ENCODE assay signal across 1 cellular context in genomic region chr2:11363868-11364564, GRCh38.
A peak's percentile ranks its signal among the peaks of the same experiment; 100 is the strongest.
TF ChIP-seq lines count a peak whose summit lies in the region.

No MANE protein-coding gene starts in this region.

TF ChIP-seq in HepG2, 621 proteins besides CTCF, POLR2A, EP300 and RAD21 (continued from another document):
- TF ChIP-seq NR2F6 (IDR thresholded peaks at IDR 0.05), result no peak
- TF ChIP-seq NR2F6 (CRISPR knock-in tag; IDR thresholded peaks at IDR 0.05), result peak; percentile 22; the same call in 1 of the 2 replicates
- TF ChIP-seq SAP130 (CRISPR knock-in tag; IDR thresholded peaks at IDR 0.05; ENCODE audit: low read depth), result peak; percentile 64
- TF ChIP-seq, protein P1, sequence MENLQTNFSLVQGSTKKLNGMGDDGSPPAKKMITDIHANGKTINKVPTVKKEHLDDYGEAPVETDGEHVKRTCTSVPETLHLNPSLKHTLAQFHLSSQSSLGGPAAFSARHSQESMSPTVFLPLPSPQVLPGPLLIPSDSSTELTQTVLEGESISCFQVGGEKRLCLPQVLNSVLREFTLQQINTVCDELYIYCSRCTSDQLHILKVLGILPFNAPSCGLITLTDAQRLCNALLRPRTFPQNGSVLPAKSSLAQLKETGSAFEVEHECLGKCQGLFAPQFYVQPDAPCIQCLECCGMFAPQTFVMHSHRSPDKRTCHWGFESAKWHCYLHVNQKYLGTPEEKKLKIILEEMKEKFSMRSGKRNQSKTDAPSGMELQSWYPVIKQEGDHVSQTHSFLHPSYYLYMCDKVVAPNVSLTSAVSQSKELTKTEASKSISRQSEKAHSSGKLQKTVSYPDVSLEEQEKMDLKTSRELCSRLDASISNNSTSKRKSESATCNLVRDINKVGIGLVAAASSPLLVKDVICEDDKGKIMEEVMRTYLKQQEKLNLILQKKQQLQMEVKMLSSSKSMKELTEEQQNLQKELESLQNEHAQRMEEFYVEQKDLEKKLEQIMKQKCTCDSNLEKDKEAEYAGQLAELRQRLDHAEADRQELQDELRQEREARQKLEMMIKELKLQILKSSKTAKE (CRISPR knock-in tag; IDR thresholded peaks at IDR 0.05; ENCODE audit: borderline replicate concordance), result 0 out of 2 replicates have a peak, but pooled peaks have one; percentile 20
- TF ChIP-seq, protein P2, sequence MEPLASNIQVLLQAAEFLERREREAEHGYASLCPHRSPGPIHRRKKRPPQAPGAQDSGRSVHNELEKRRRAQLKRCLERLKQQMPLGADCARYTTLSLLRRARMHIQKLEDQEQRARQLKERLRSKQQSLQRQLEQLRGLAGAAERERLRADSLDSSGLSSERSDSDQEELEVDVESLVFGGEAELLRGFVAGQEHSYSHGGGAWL (CRISPR knock-in tag; IDR thresholded peaks at IDR 0.05), result peak; percentile 55
- TF ChIP-seq GTF2F1 (IDR thresholded peaks at IDR 0.05; ENCODE audit: low read length), result 0 out of 2 replicates have a peak, but pooled peaks have one; percentile 18
- TF ChIP-seq ZNF747 (CRISPR knock-in tag; IDR thresholded peaks at IDR 0.05; ENCODE audit: borderline replicate concordance), result 0 out of 2 replicates have a peak, but pooled peaks have one; percentile 49
- TF ChIP-seq SALL1 (CRISPR knock-in tag; IDR thresholded peaks at IDR 0.05), result peak; percentile 38
- peak; percentile 72; the same call in 1 of the 2 replicates for TF ChIP-seq SIN3A (IDR thresholded peaks at IDR 0.05; ENCODE audit: borderline replicate concordance, low read depth, low read length)
- 0 out of 2 replicates have a peak, but pooled peaks have one; percentile 12 for TF ChIP-seq ZNF790 (CRISPR knock-in tag; IDR thresholded peaks at IDR 0.05; ENCODE audit: borderline replicate concordance)
- TF ChIP-seq ERF (CRISPR knock-in tag; IDR thresholded peaks at IDR 0.05), result peak; percentile 41; the same call in 1 of the 2 replicates
- peak; percentile 75 for TF ChIP-seq POLR2G (IDR thresholded peaks at IDR 0.05; ENCODE audit: low read depth, low read length)
- TF ChIP-seq PITX1 (CRISPR knock-in tag; IDR thresholded peaks at IDR 0.05), result peak; percentile 27; the same call in 1 of the 2 replicates
- TF ChIP-seq TEAD3 (CRISPR knock-in tag; optimal IDR thresholded peaks at IDR 0.05; ENCODE audit: borderline replicate concordance), result peak; percentile 0
- no peak for TF ChIP-seq ZNF878 (CRISPR knock-in tag; IDR thresholded peaks at IDR 0.05)
- peak; percentile 71; the same call in 1 of the 2 replicates for TF ChIP-seq SAFB2 (CRISPR knock-in tag; IDR thresholded peaks at IDR 0.05; ENCODE audit: borderline replicate concordance, low read depth)
- 0 out of 2 replicates have a peak, but pooled peaks have one; percentile 5 for TF ChIP-seq ZNF501 (CRISPR knock-in tag; IDR thresholded peaks at IDR 0.05)
- TF ChIP-seq, protein P3, sequence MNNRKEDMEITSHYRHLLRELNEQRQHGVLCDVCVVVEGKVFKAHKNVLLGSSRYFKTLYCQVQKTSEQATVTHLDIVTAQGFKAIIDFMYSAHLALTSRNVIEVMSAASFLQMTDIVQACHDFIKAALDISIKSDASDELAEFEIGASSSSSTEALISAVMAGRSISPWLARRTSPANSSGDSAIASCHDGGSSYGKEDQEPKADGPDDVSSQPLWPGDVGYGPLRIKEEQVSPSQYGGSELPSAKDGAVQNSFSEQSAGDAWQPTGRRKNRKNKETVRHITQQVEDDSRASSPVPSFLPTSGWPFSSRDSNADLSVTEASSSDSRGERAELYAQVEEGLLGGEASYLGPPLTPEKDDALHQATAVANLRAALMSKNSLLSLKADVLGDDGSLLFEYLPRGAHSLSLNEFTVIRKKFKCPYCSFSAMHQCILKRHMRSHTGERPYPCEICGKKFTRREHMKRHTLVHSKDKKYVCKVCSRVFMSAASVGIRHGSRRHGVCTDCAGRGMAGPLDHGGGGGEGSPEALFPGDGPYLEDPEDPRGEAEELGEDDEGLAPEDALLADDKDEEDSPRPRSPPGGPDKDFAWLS (CRISPR knock-in tag; IDR thresholded peaks at IDR 0.05; ENCODE audit: borderline replicate concordance), result no peak
- peak; percentile 40; the same call in 1 of the 2 replicates for TF ChIP-seq ZNF441 (CRISPR knock-in tag; IDR thresholded peaks at IDR 0.05; ENCODE audit: borderline replicate concordance)
- TF ChIP-seq ZNF670 (CRISPR knock-in tag; IDR thresholded peaks at IDR 0.05; ENCODE audit: borderline replicate concordance), result no peak
- TF ChIP-seq ZNF644 (CRISPR knock-in tag; IDR thresholded peaks at IDR 0.05; ENCODE audit: low read depth), result 0 out of 2 replicates have a peak, but pooled peaks have one; percentile 6
- peak; percentile 34; the same call in 1 of the 2 replicates for TF ChIP-seq MED13 (CRISPR knock-in tag; IDR thresholded peaks at IDR 0.05)
- TF ChIP-seq TFE3 (CRISPR knock-in tag; IDR thresholded peaks at IDR 0.05), result 0 out of 2 replicates have a peak, but pooled peaks have one; percentile 19
- 0 out of 2 replicates have a peak, but pooled peaks have one; percentile 36 for TF ChIP-seq EED (CRISPR knock-in tag; IDR thresholded peaks at IDR 0.05)
- TF ChIP-seq TARDBP (CRISPR knock-in tag; IDR thresholded peaks at IDR 0.05), result 0 out of 2 replicates have a peak, but pooled peaks have one; percentile 35
- peak; percentile 31 for TF ChIP-seq JARID2 (CRISPR knock-in tag; IDR thresholded peaks at IDR 0.05; ENCODE audit: insufficient replicate concordance)
- TF ChIP-seq ZFP90 (CRISPR knock-in tag; IDR thresholded peaks at IDR 0.05; ENCODE audit: borderline replicate concordance), result 0 out of 2 replicates have a peak, but pooled peaks have one; percentile 21
- no peak for TF ChIP-seq MIER2 (CRISPR knock-in tag; IDR thresholded peaks at IDR 0.05)
- no peak for TF ChIP-seq ZNF503 (CRISPR knock-in tag; IDR thresholded peaks at IDR 0.05)
- TF ChIP-seq, protein P4, sequence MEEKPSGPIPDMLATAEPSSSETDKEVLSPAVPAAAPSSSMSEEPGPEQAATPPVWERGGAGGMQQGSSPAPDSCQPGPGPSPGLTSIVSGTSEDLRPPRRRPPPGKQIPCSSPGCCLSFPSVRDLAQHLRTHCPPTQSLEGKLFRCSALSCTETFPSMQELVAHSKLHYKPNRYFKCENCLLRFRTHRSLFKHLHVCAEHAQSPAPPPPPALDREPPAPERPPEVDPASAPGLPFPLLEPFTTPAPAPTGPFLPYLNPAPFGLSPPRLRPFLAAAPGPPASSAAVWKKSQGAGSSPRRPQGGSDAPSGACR (CRISPR knock-in tag; IDR thresholded peaks at IDR 0.05), result peak; percentile 22; the same call in 1 of the 2 replicates
- TF ChIP-seq PHF20 (CRISPR knock-in tag; IDR thresholded peaks at IDR 0.05), result peak; percentile 26; the same call in 1 of the 2 replicates
- TF ChIP-seq STAG1 (CRISPR knock-in tag; IDR thresholded peaks at IDR 0.05), result no peak
- 0 out of 2 replicates have a peak, but pooled peaks have one; percentile 22 for TF ChIP-seq ZNF589 (CRISPR knock-in tag; conservative IDR thresholded peaks at IDR 0.05)
